ENCODE assay signal across 27 cellular contexts in genomic region chr20:8194721-8195120, GRCh38.
"Had no signal": no experiment of that assay in that cellular context is flagged by ENCODE, and none has a peak within 500 bp of the region (broad histone marks: within the 10 kb centered on the region; RNA-seq: fewer than 3 reads in every experiment).

No MANE protein-coding gene starts in this region.

- H3K4me1 Mint-ChIP-seq: activated B cell treated with CpG ODN at 0.5 μM for 24 hours; activated CD4-positive, alpha-beta T cell treated with anti-CD3 and anti-CD28 coated beads for 36 hours; activated naive CD8-positive, alpha-beta T cell treated with anti-CD3 and anti-CD28 coated beads for 36 hours; activated T-helper 17 cell treated with anti-CD3 and anti-CD28 coated beads, Interleukin-2, amount 50 U/mL, for 72 hours; endodermal cell; memory B cell; nephron had no signal

- H3K27ac ChIP-seq: cardiac muscle cell, epithelial cell of prostate, gastrocnemius medialis, neutrophil, ovary, prostate gland, upper lobe of right lung had no signal

- H3K4me1 ChIP-seq: prostate gland, upper lobe of right lung had no signal

- H3K9me3 Mint-ChIP-seq: activated T-helper 17 cell treated with anti-CD3 and anti-CD28 coated beads, Interleukin-2, amount 50 U/mL, for 72 hours had no signal

- H3K4me3 ChIP-seq: cardiac muscle cell, gastrocnemius medialis, ovary, prostate gland, upper lobe of right lung had no signal

- H3K27ac Mint-ChIP-seq: activated B cell treated with CpG ODN at 0.5 μM for 24 hours; activated CD4-positive, alpha-beta T cell treated with anti-CD3 and anti-CD28 coated beads for 36 hours; activated naive CD8-positive, alpha-beta T cell treated with anti-CD3 and anti-CD28 coated beads for 36 hours; activated T-cell treated with anti-CD3 and anti-CD28 coated beads, Interleukin-2, amount 50 U/mL, for 24 hours; activated T-helper 17 cell treated with anti-CD3 and anti-CD28 coated beads, Interleukin-2, amount 50 U/mL, for 72 hours; endodermal cell; memory B cell; nephron; T-helper 1 cell treated with Interleukin-12 subunit alpha and Interleukin-12 subunit beta and Interleukin-4 antibody, amounts not matched to agents 30 μg/mL and 1 μg/mL, for 36 hours had no signal

- H3K36me3 ChIP-seq: cardiac muscle cell, gastrocnemius medialis, neutrophil, ovary, prostate gland, upper lobe of right lung had no signal

- H3K9me3 ChIP-seq: gastrocnemius medialis, neutrophil, ovary, prostate gland had no signal

- H3K27me3 ChIP-seq: cardiac muscle cell, gastrocnemius medialis, neutrophil, ovary, upper lobe of right lung had no signal

- H3K36me3 Mint-ChIP-seq: memory B cell had no signal

- H3K27me3 Mint-ChIP-seq: activated B cell treated with CpG ODN at 0.5 μM for 24 hours; activated CD4-positive, alpha-beta T cell treated with anti-CD3 and anti-CD28 coated beads for 36 hours; activated naive CD8-positive, alpha-beta T cell treated with anti-CD3 and anti-CD28 coated beads for 36 hours; activated T-cell treated with anti-CD3 and anti-CD28 coated beads, Interleukin-2, amount 50 U/mL, for 24 hours; activated T-helper 17 cell treated with anti-CD3 and anti-CD28 coated beads, Interleukin-2, amount 50 U/mL, for 72 hours; memory B cell had no signal

- DNase-seq: activated B cell treated with CpG ODN at 0.5 μM for 24 hours; activated CD4-positive, alpha-beta T cell treated with anti-CD3 and anti-CD28 coated beads for 36 hours; activated CD4-positive, alpha-beta T cell treated with anti-CD3 and anti-CD28 coated beads, Interleukin-2, amount 50 U/mL, for 4 hours; activated CD8-positive, alpha-beta memory T cell treated with anti-CD3 and anti-CD28 coated beads for 24 hours; activated CD8-positive, alpha-beta memory T cell treated with anti-CD3 and anti-CD28 coated beads, Interleukin-2, amount 50 U/mL, for 4 hours; activated naive CD4-positive, alpha-beta T cell; activated naive CD8-positive, alpha-beta T cell treated with anti-CD3 and anti-CD28 coated beads for 36 hours; activated T-cell treated with anti-CD3 and anti-CD28 coated beads, Interleukin-2, amount 50 U/mL, for 24 hours; amniotic stem cell; cortex of kidney; endodermal cell; gastrocnemius medialis; head of caudate nucleus; hypothalamus; ovary; stimulated activated CD4-positive, alpha-beta T cell treated with anti-CD3 and anti-CD28 coated beads, Interleukin-4, amount 100 ng/mL, for 4 hours; stimulated activated naive CD8-positive, alpha-beta T cell treated with anti-CD3 and anti-CD28 coated beads, Interleukin-15, Interleukin-2, amounts not matched to agents 100 U/mL and 50 U/mL, for 24 hours; T1000; upper lobe of right lung had no signal

- ATAC-seq: activated CD4-positive, alpha-beta T cell treated with anti-CD3 and anti-CD28 coated beads for 36 hours; activated T-helper 17 cell treated with anti-CD3 and anti-CD28 coated beads, Interleukin-2, amount 50 U/mL, for 72 hours; gastrocnemius medialis; stimulated activated naive CD8-positive, alpha-beta T cell treated with anti-CD3 and anti-CD28 coated beads, Interleukin-15, Interleukin-2, amounts not matched to agents 100 U/mL and 50 U/mL, for 24 hours; upper lobe of right lung had no signal

- H3K4me3 Mint-ChIP-seq: activated B cell treated with CpG ODN at 0.5 μM for 24 hours; activated CD4-positive, alpha-beta T cell treated with anti-CD3 and anti-CD28 coated beads for 36 hours; activated naive CD8-positive, alpha-beta T cell treated with anti-CD3 and anti-CD28 coated beads for 36 hours; activated T-cell treated with anti-CD3 and anti-CD28 coated beads, Interleukin-2, amount 50 U/mL, for 24 hours; activated T-helper 17 cell treated with anti-CD3 and anti-CD28 coated beads, Interleukin-2, amount 50 U/mL, for 72 hours; endodermal cell; memory B cell; nephron; T-helper 1 cell treated with Interleukin-12 subunit alpha and Interleukin-12 subunit beta and Interleukin-4 antibody, amounts not matched to agents 30 μg/mL and 1 μg/mL, for 36 hours had no signal
